Comparison of ENCODE assay signal across 36 cellular contexts in the genomic region with DNA sequence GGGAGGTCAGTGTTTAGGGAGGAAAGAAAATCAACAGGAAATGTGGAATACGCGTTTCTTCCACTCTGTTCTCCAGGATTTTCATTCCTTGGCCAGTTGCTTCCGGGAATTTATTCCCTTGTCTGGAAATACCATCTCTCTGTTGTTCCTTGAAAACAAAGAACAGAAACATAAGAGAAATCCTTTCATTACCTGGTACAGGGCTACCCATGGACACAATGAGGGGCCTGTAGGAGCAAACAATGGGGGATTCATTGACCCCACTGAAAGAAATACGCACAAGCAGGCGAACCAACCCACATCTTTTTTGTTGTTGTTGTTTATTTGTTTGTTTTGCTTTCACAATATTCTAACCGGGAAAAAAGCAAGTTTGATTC.
"Had no signal": no experiment of that assay in that cellular context is flagged by ENCODE, and none has a peak within 500 bp of the region (broad histone marks: within the 10 kb centered on the region; RNA-seq: fewer than 3 reads in every experiment).

No MANE protein-coding gene starts in this region.

- H3K36me3 Mint-ChIP-seq: activated CD4-positive, alpha-beta memory T cell treated with anti-CD3 and anti-CD28 coated beads for 36 hours; activated naive CD4-positive, alpha-beta T cell treated with anti-CD3 and anti-CD28 coated beads, Interleukin-2, amount 50 U/mL, for 72 hours; activated naive CD8-positive, alpha-beta T cell treated with anti-CD3 and anti-CD28 coated beads, Interleukin-2, amount 10 ng/mL, durations not matched to agents 7 days and 5 days; brain had no signal

- H3K27me3 ChIP-seq: ascending aorta, cardiac muscle cell had no signal

- H3K36me3 ChIP-seq: ascending aorta, cardiac muscle cell had no signal

- H3K4me1 ChIP-seq: ascending aorta had no signal

- ATAC-seq: activated CD8-positive, alpha-beta T cell treated with anti-CD3 and anti-CD28 coated beads for 36 hours; activated naive CD4-positive, alpha-beta T cell treated with anti-CD3 and anti-CD28 coated beads, Interleukin-2, amount 50 U/mL, for 72 hours; activated naive CD8-positive, alpha-beta T cell treated with anti-CD3 and anti-CD28 coated beads, Interleukin-2, amount 50 U/mL, for 24 hours; activated T-cell treated with anti-CD3 and anti-CD28 coated beads, Interleukin-2, amount 50 U/mL, for 4 hours; activated T-cell treated with anti-CD3 and anti-CD28 coated beads, Interleukin-2, amount 50 U/mL, for 72 hours; activated T-helper 17 cell treated with anti-CD3 and anti-CD28 coated beads, Interleukin-2, amount 50 U/mL, for 72 hours had no signal

- H3K9me3 ChIP-seq: ascending aorta had no signal

- H3K4me3 Mint-ChIP-seq: activated CD4-positive, alpha-beta memory T cell treated with anti-CD3 and anti-CD28 coated beads for 36 hours; activated CD4-positive, alpha-beta T cell treated with anti-CD3 and anti-CD28 coated beads, Interleukin-2, amount 10 ng/mL, durations not matched to agents 24 days and 14 days; activated CD8-positive, alpha-beta T cell treated with anti-CD3 and anti-CD28 coated beads for 36 hours; activated naive CD4-positive, alpha-beta T cell treated with anti-CD3 and anti-CD28 coated beads for 36 hours; activated naive CD8-positive, alpha-beta T cell treated with anti-CD3 and anti-CD28 coated beads, Interleukin-2, amount 10 ng/mL, durations not matched to agents 7 days and 5 days; activated naive CD8-positive, alpha-beta T cell treated with anti-CD3 and anti-CD28 coated beads, Interleukin-2, amount 50 U/mL, for 24 hours; activated T-cell treated with anti-CD3 and anti-CD28 coated beads, Interleukin-2, amount 50 U/mL, for 4 hours; activated T-cell treated with anti-CD3 and anti-CD28 coated beads, Interleukin-2, amount 50 U/mL, for 72 hours; activated T-helper 1 cell treated with anti-CD3 and anti-CD28 coated beads, Interleukin-12 subunit alpha, Interleukin-12 subunit beta, Interleukin-2, Interleukin-4 antibody, amounts not matched to agents 30 ng/mL and 10 ng/mL and 1 ng/mL, durations not matched to agents 14 hours and 24 hours and 36 hours; activated T-helper 17 cell treated with anti-CD3 and anti-CD28 coated beads, Interleukin-2, amount 50 U/mL, for 72 hours; brain; T-helper 1 cell treated with Interleukin-12 subunit alpha and Interleukin-12 subunit beta and Interleukin-4 antibody, amounts not matched to agents 30 μg/mL and 1 μg/mL, for 36 hours; T-helper 2 cell treated with Interferon-gamma antibody and Interleukin-4, amounts not matched to agents 5 μg/mL and 100 μg/mL, for 36 hours had no signal

- H3K27me3 Mint-ChIP-seq: activated CD4-positive, alpha-beta T cell treated with anti-CD3 and anti-CD28 coated beads, Interleukin-2, amount 10 ng/mL, durations not matched to agents 24 days and 14 days had no signal

- DNase-seq: activated B cell treated with CpG ODN at 0.5 μM for 24 hours; activated CD4-positive, alpha-beta memory T cell treated with anti-CD3 and anti-CD28 coated beads for 36 hours; activated CD4-positive, alpha-beta T cell treated with anti-CD3 and anti-CD28 coated beads for 4 hours; activated CD4-positive, alpha-beta T cell treated with anti-CD3 and anti-CD28 coated beads, Interleukin-2, amount 10 ng/mL, durations not matched to agents 24 days and 14 days; activated CD4-positive, alpha-beta T cell treated with anti-CD3 and anti-CD28 coated beads, Interleukin-2, amount 50 U/mL, for 1 hour; activated CD4-positive, alpha-beta T cell treated with anti-CD3 and anti-CD28 coated beads, Interleukin-2, amount 50 U/mL, for 4 hours; activated CD4-positive, CD25-positive, alpha-beta regulatory T cell treated with anti-CD3 and anti-CD28 coated beads, Interleukin-2, amount 50 U/mL, for 72 hours; activated CD8-positive, alpha-beta memory T cell treated with anti-CD3 and anti-CD28 coated beads, Interleukin-2, amount 50 U/mL, for 4 hours; activated CD8-positive, alpha-beta T cell treated with anti-CD3 and anti-CD28 coated beads for 36 hours; activated effector memory CD4-positive, alpha-beta T cell treated with anti-CD3 and anti-CD28 coated beads, Interleukin-2, amount 50 U/mL, for 16 hours; activated gamma-delta T cell treated with Interleukin-2 at 50 U/mL for 16 hours; activated naive CD4-positive, alpha-beta T cell; activated naive CD4-positive, alpha-beta T cell treated with anti-CD3 and anti-CD28 coated beads for 36 hours; activated naive CD4-positive, alpha-beta T cell treated with anti-CD3 and anti-CD28 coated beads, Interleukin-2, amount 50 U/mL, for 16 hours; activated naive CD8-positive, alpha-beta T cell treated with anti-CD3 and anti-CD28 coated beads, Interleukin-2, amount 10 ng/mL, durations not matched to agents 7 days and 5 days; activated naive CD8-positive, alpha-beta T cell treated with anti-CD3 and anti-CD28 coated beads, Interleukin-2, amount 50 U/mL, for 24 hours; activated T-cell treated with anti-CD3 and anti-CD28 coated beads for 4 hours; activated T-cell treated with anti-CD3 and anti-CD28 coated beads, Interleukin-2, amount 50 U/mL, for 1 hour; activated T-cell treated with anti-CD3 and anti-CD28 coated beads, Interleukin-2, amount 50 U/mL, for 4 hours; activated T-cell treated with anti-CD3 and anti-CD28 coated beads, Interleukin-2, amount 50 U/mL, for 72 hours; amygdala; anterior cingulate cortex; caudate nucleus; SW 1271; T-helper 1 cell; T-helper 2 cell; T-helper 9 cell had no signal

- H3K27ac Mint-ChIP-seq: activated B cell treated with CpG ODN at 0.5 μM for 24 hours; activated CD4-positive, alpha-beta memory T cell treated with anti-CD3 and anti-CD28 coated beads for 36 hours; activated CD4-positive, alpha-beta T cell treated with anti-CD3 and anti-CD28 coated beads, Interleukin-2, amount 10 ng/mL, durations not matched to agents 24 days and 14 days; activated CD8-positive, alpha-beta T cell treated with anti-CD3 and anti-CD28 coated beads for 36 hours; activated naive CD4-positive, alpha-beta T cell treated with anti-CD3 and anti-CD28 coated beads for 36 hours; activated naive CD4-positive, alpha-beta T cell treated with anti-CD3 and anti-CD28 coated beads, Interleukin-2, amount 50 U/mL, for 72 hours; activated naive CD8-positive, alpha-beta T cell treated with anti-CD3 and anti-CD28 coated beads, Interleukin-2, amount 10 ng/mL, durations not matched to agents 7 days and 5 days; activated naive CD8-positive, alpha-beta T cell treated with anti-CD3 and anti-CD28 coated beads, Interleukin-2, amount 50 U/mL, for 24 hours; activated T-cell treated with anti-CD3 and anti-CD28 coated beads, Interleukin-2, amount 50 U/mL, for 72 hours; activated T-helper 1 cell treated with anti-CD3 and anti-CD28 coated beads, Interleukin-12 subunit alpha, Interleukin-12 subunit beta, Interleukin-2, Interleukin-4 antibody, amounts not matched to agents 30 ng/mL and 10 ng/mL and 1 ng/mL, durations not matched to agents 14 hours and 24 hours and 36 hours; activated T-helper 17 cell treated with anti-CD3 and anti-CD28 coated beads, Interleukin-2, amount 50 U/mL, for 72 hours; brain; T-helper 1 cell treated with Interleukin-12 subunit alpha and Interleukin-12 subunit beta and Interleukin-4 antibody, amounts not matched to agents 30 μg/mL and 1 μg/mL, for 36 hours; T-helper 2 cell treated with Interferon-gamma antibody and Interleukin-4, amounts not matched to agents 5 μg/mL and 100 μg/mL, for 36 hours had no signal

- H3K27ac ChIP-seq: ascending aorta, cardiac muscle cell, VCaP had no signal

- H3K4me3 ChIP-seq: ascending aorta, cardiac muscle cell had no signal

- H3K4me1 Mint-ChIP-seq: activated CD4-positive, alpha-beta T cell treated with anti-CD3 and anti-CD28 coated beads, Interleukin-2, amount 10 ng/mL, durations not matched to agents 24 days and 14 days; activated naive CD8-positive, alpha-beta T cell treated with anti-CD3 and anti-CD28 coated beads, Interleukin-2, amount 10 ng/mL, durations not matched to agents 7 days and 5 days; activated naive CD8-positive, alpha-beta T cell treated with anti-CD3 and anti-CD28 coated beads, Interleukin-2, amount 50 U/mL, for 24 hours; activated T-helper 17 cell treated with anti-CD3 and anti-CD28 coated beads, Interleukin-2, amount 50 U/mL, for 72 hours had no signal

- H3K9me3 Mint-ChIP-seq: activated B cell treated with CpG ODN at 0.5 μM for 24 hours; activated CD4-positive, alpha-beta memory T cell treated with anti-CD3 and anti-CD28 coated beads for 36 hours; activated naive CD4-positive, alpha-beta T cell treated with anti-CD3 and anti-CD28 coated beads for 36 hours; activated naive CD4-positive, alpha-beta T cell treated with anti-CD3 and anti-CD28 coated beads, Interleukin-2, amount 50 U/mL, for 72 hours; activated naive CD8-positive, alpha-beta T cell treated with anti-CD3 and anti-CD28 coated beads, Interleukin-2, amount 50 U/mL, for 24 hours; activated T-cell treated with anti-CD3 and anti-CD28 coated beads, Interleukin-2, amount 50 U/mL, for 4 hours; activated T-cell treated with anti-CD3 and anti-CD28 coated beads, Interleukin-2, amount 50 U/mL, for 72 hours; activated T-helper 17 cell treated with anti-CD3 and anti-CD28 coated beads, Interleukin-2, amount 50 U/mL, for 72 hours; T-helper 2 cell treated with Interferon-gamma antibody and Interleukin-4, amounts not matched to agents 5 μg/mL and 100 μg/mL, for 36 hours had no signal
